In the genomic region with DNA sequence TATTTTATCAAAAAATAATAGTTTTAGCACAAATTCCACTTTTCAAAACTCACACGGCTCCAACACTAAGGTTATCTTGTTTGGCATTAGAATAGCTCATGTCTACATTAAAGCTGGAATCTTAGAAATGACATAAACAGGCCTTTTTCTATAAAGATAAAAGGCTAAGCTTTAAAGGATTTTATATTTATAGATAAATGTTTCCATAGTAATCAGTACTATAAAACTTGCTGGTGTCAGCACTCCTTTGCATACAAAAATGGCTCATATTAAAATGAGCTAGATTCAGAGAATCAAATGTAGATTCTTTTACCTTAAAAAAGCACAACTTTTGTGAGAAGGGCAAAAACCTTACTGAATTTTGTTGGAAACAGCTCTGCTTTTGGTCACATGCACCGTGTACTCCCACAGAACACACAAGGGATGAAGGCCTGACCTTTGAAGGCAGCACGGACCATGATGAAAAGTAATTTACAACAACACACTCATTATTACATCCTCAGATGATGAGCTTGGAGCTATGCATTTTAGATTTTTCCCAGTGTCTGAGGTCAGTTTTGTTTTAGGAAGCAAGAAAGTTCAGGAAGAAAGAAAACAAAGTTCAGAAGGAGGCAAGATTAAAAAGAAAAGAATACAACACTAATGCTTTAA, we compare ENCODE assay signal across 16 cellular contexts.
DNase-seq lines count a peak whose midpoint lies in the region; ATAC-seq and TF ChIP-seq lines count a peak whose summit lies in the region.
"Had no signal": no experiment of that assay in that cellular context is flagged by ENCODE, and none has a peak within 500 bp of the region (broad histone marks: within the 10 kb centered on the region; RNA-seq: fewer than 3 reads in every experiment).

No MANE protein-coding gene starts in this region.

- ATAC-seq in GM23338 (no peak), sciatic nerve (peak; percentile 88), GM19452 (IDR thresholded peaks at IDR 0.05; ENCODE audit: unreplicated experiment) (no peak)

- H3K27me3 Mint-ChIP-seq in GM23338 (ENCODE audit: insufficient read depth, low read depth, poor library complexity): peaks cover 6% of the 10 kb centered on the region

- DNase-seq in GM23338 (ENCODE audit: low spot score) (no peak), SK-MEL-5 (ENCODE audit: low read depth, low spot score) (peak; percentile 87), foreskin melanocyte (peak; percentile 91), sciatic nerve (ENCODE audit: low spot score) (no peak), GM19238 (ENCODE audit: insufficient read length, low spot score) (no peak), NCI-H510A treated with DMSO at 0.1 percent for 48 hours (lab: John Stamatoyannopoulos, UW) (no peak)
- DNase-seq: AML-193, DMS 273 treated with DMSO at 0.1 percent for 48 hours, HCEC 1CT, KG1, NCI-H1105 treated with DMSO at 0.1 percent for 48 hours, NCI-H1694, NCI-H748 treated with DMSO at 0.1 percent for 48 hours, Right ventricle myocardium superior had no signal

- no peak for TF ChIP-seq CTCF in GM23338 (conservative IDR thresholded peaks at IDR 0.05; ENCODE audit: low read depth in 2 of 2)

- no peak overlapping the region for H3K27ac ChIP-seq in GM23338 (ENCODE audit: low read depth)
- H3K27ac ChIP-seq: C4-2B had no signal

- no peak overlapping the region for H3K4me2 ChIP-seq in GM23338

- no peaks in the 10 kb centered on the region for H3K79me2 ChIP-seq in GM23338 (replicated peaks; ENCODE audit: insufficient read depth)

- no peaks in the 10 kb centered on the region for H3K36me3 Mint-ChIP-seq in GM23338 (ENCODE audit: low read depth)

- H3K4me3 Mint-ChIP-seq in GM23338: no peak overlapping the region

- H3K36me3 ChIP-seq in GM23338 (ENCODE audit: insufficient read depth): no peaks in the 10 kb centered on the region

- H3K27ac Mint-ChIP-seq in GM23338: peak overlapping the region; percentile 26; the same call in 1 of the 2 replicates

- H3F3A ChIP-seq in GM23338 (replicated peaks; ENCODE audit: low read depth): no peaks in the 10 kb centered on the region

- no peaks in the 10 kb centered on the region for H3K9me3 Mint-ChIP-seq in GM23338

- H4K20me1 ChIP-seq in GM23338 (replicated peaks; ENCODE audit: insufficient read depth): no peaks in the 10 kb centered on the region

- in situ Hi-C loops in SK-MEL-5 (cut with HindIII; ENCODE audit: low pct_unique_long_range_greater_than_20kb, low sequenced_read_pairs): no loop called here

- intact Hi-C loops in sciatic nerve (cut with DNase I): no loop called here

- no peak overlapping the region for H3K4me3 ChIP-seq in GM23338

- H3K4me1 ChIP-seq in GM23338 (ENCODE audit: insufficient read depth): peaks cover 28% of the 10 kb centered on the region

- H3K27me3 ChIP-seq in GM23338 (ENCODE audit: insufficient read depth): no peaks in the 10 kb centered on the region

- H3K9me2 ChIP-seq in GM23338 (ENCODE audit: insufficient read depth): peaks cover 4% of the 10 kb centered on the region; the same call in 1 of the 2 replicates

- H2AFZ ChIP-seq in GM23338: no peak overlapping the region

- peaks cover 54% of the 10 kb centered on the region for H3K4me1 Mint-ChIP-seq in GM23338

TF ChIP-seq in GM23338, 12 proteins besides CTCF, POLR2A, EP300 and RAD21 (continues in another document):
- TF ChIP-seq REST (IDR thresholded peaks at IDR 0.05; ENCODE audit: unreplicated experiment) (no peak), ZNF114 (CRISPR knock-in tag; IDR thresholded peaks at IDR 0.05) (no peak), POLR2AphosphoS5 (IDR thresholded peaks at IDR 0.05; ENCODE audit: low read depth) (no peak), ETS1 (IDR thresholded peaks at IDR 0.05) (no peak), NANOG (IDR thresholded peaks at IDR 0.05; ENCODE audit: borderline replicate concordance) (no peak), JUNB (IDR thresholded peaks at IDR 0.05; ENCODE audit: unreplicated experiment) (no peak), EZH2 (IDR thresholded peaks at IDR 0.05; ENCODE audit: low read depth, unreplicated experiment) (no peak), CREB1 (CRISPR knock-in tag; IDR thresholded peaks at IDR 0.05; ENCODE audit: low read depth) (no peak), ZNF331 (CRISPR knock-in tag; IDR thresholded peaks at IDR 0.05; ENCODE audit: low read depth) (no peak), EZH2phosphoT487 (IDR thresholded peaks at IDR 0.05; ENCODE audit: unreplicated experiment) (no peak), STAT1 (IDR thresholded peaks at IDR 0.05; ENCODE audit: unreplicated experiment) (no peak)

Comparison
In these comparisons a context has a peak if more than half of its experiments do, and no peak if none do; other contexts are left out.
1. DNase-seq: peak in SK-MEL-5 (single experiment) and foreskin melanocyte (single experiment); none in GM23338 (single experiment), sciatic nerve (single experiment), GM19238 (single experiment) and NCI-H510A treated with DMSO at 0.1 percent for 48 hours (single experiment).